8 cellular contexts compared by ENCODE assay signal in genomic region chr2:24792874-24793751, GRCh38. TPM values are rescaled to one million over a fixed set of nuclear protein-coding genes. Genes with fewer than 3 reads are reported as not detected.
DNase-seq lines count a peak whose midpoint lies in the region; ATAC-seq, FAIRE-seq and TF ChIP-seq lines count a peak whose summit lies in the region.

Gene CENPO (plus strand): TSS chr2:24793425. CDS start chr2:24793920, 495 bp downstream.
Gene PTRHD1 (minus strand): TSS chr2:24793391. CDS start chr2:24793377, 14 bp downstream.

- DNase-seq in AG09309 (ENCODE audit: low read depth) (peak; percentile 81), NCI-H2227 treated with DMSO at 0.1 percent for 48 hours (lab: John Stamatoyannopoulos, UW) (peak; percentile 100), bronchial epithelial cell (ENCODE audit: low read depth) (peak; percentile 91), iPS-NIHi11 (ENCODE audit: low spot score) (peak; percentile 93), smooth muscle cell (lab: John Stamatoyannopoulos, UW; ENCODE audit: unreplicated experiment) (peak; percentile 99)

- no peaks in the 10 kb centered on the region for H3K9me3 ChIP-seq in smooth muscle cell (replicated peaks; ENCODE audit: low read depth)

- H3K4me3 ChIP-seq in AG09309 (ENCODE audit: control insufficient read depth, low read depth, low read length) (peak within 1 kb of the TSS; percentile 87), WI38 (ENCODE audit: low read depth, low read length) (peak within 1 kb of the TSS; percentile 86), bronchial epithelial cell (ENCODE audit: low read depth, low read length) (peak within 1 kb of the TSS; percentile 74), smooth muscle cell (peak within 1 kb of the TSS; percentile 82)

- peaks cover 20% of the 10 kb centered on the region for H3K4me1 ChIP-seq in smooth muscle cell (ENCODE audit: low read depth)

- peak; percentile 68 for TF ChIP-seq CTCF in AG09309 (IDR thresholded peaks at IDR 0.05; ENCODE audit: control insufficient read depth, insufficient read depth, low read depth, low read length, missing control alignments)
- peak; percentile 57; the same call in 1 of the 2 replicates for TF ChIP-seq CTCF in WI38 (IDR thresholded peaks at IDR 0.05; ENCODE audit: low read depth, low read length)
- TF ChIP-seq CTCF in bronchial epithelial cell (IDR thresholded peaks at IDR 0.05; ENCODE audit: insufficient read depth, low read length, severe bottlenecking) = peak; percentile 84
- peak; percentile 48 for TF ChIP-seq CTCF in smooth muscle cell (IDR thresholded peaks at IDR 0.05; ENCODE audit: borderline replicate concordance, insufficient read depth, poor library complexity, severe bottlenecking)

- peak within 1 kb of the TSS; percentile 96 for H3K27ac ChIP-seq in smooth muscle cell (ENCODE audit: low read depth)

- H3K9ac ChIP-seq in smooth muscle cell (ENCODE audit: low read depth) = peak within 1 kb of the TSS; percentile 95

- peaks cover 44% of the 10 kb centered on the region for H3K79me2 ChIP-seq in smooth muscle cell (ENCODE audit: low read depth)

- H3K27me3 ChIP-seq in bronchial epithelial cell (ENCODE audit: control insufficient read depth, insufficient read depth, low read length) = no peaks in the 10 kb centered on the region
- no peaks in the 10 kb centered on the region for H3K27me3 ChIP-seq in smooth muscle cell (ENCODE audit: low read depth)

- ATAC-seq in GM18909 (IDR thresholded peaks at IDR 0.05; ENCODE audit: poor library complexity, unreplicated experiment) (peak; percentile 91), HG03175 (IDR thresholded peaks at IDR 0.05; ENCODE audit: unreplicated experiment) (peak; percentile 93)

- peak within 1 kb of the TSS; percentile 91 for H3K4me2 ChIP-seq in smooth muscle cell

- H3F3A ChIP-seq in smooth muscle cell (ENCODE audit: low read depth) = peaks cover 4% of the 10 kb centered on the region

- WGBS in smooth muscle cell (ENCODE audit: low lambda C conversion rate) = under 1% methylated on average over 68 of the region's 72 CpGs

- FAIRE-seq in bronchial epithelial cell (lab: Jason Lieb, UNC) = no peak

- peak within 1 kb of the TSS; percentile 93 for H2AFZ ChIP-seq in smooth muscle cell (ENCODE audit: low read depth)

- H3K36me3 ChIP-seq in bronchial epithelial cell (ENCODE audit: control insufficient read depth, insufficient read depth, low read length) (no peaks in the 10 kb centered on the region), smooth muscle cell (ENCODE audit: low read depth) (no peaks in the 10 kb centered on the region)

- H4K20me1 ChIP-seq in smooth muscle cell (ENCODE audit: low read depth) = no peaks in the 10 kb centered on the region

RNA-seq across cellular contexts. Expression of gene CENPO, which starts in this region (rescaled TPM):
- total RNA-seq in bronchial epithelial cell (1.6 and 1.8 TPM in 2 replicates), smooth muscle cell (14.1 and 14.7 TPM in 2 replicates)
- 9.3 and 15.3 TPM in 2 replicates for polyA plus RNA-seq in smooth muscle cell

RNA-seq across cellular contexts. Expression of gene PTRHD1, which starts in this region (rescaled TPM):
- total RNA-seq in bronchial epithelial cell = 11.8 and 13.8 TPM in 2 replicates
- 25.1 and 29.4 TPM in 2 replicates for total RNA-seq in smooth muscle cell
- 32.5 and 38.7 TPM in 2 replicates for polyA plus RNA-seq in smooth muscle cell

Comparison
In these comparisons a context has a peak if more than half of its experiments do, and no peak if none do; other contexts are left out.
1. Peak in every context shown above with its lines: DNase-seq, ATAC-seq, H3K4me3 ChIP-seq and H3K27ac ChIP-seq.